Comparison of ENCODE assay signal across 1 cellular context in the genomic region with DNA sequence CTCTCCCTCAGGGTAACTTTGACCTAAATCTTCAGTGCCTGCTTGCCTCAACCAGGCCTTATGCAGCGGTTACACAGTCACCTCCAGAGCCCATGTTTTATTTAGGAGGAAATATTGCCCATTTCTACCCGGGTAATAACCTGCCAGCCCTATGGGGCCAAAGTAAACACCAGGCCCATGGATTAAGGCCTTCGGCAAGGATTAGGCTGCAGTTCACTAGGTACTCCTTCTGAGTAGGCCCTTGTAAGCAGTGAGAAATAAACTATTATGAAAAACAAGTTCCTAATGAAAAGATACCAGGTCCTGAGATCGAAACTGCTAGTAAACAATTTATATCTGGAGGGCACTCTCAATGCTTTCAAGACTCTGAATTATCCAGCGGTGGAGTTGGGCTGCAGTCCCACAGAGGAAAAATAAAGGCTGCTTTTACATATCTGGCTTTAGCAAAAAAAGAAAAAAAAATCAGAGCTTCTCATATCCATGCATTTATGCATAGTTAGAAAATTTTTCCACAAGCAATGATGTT.
TF ChIP-seq lines count a peak whose summit lies in the region.

No MANE protein-coding gene starts in this region.

TF ChIP-seq in endothelial cell of umbilical vein, 7 proteins besides CTCF, POLR2A, EP300 and RAD21:
- no peak for TF ChIP-seq FOS (IDR thresholded peaks at IDR 0.05; ENCODE audit: borderline replicate concordance, insufficient read depth, low read length)
- TF ChIP-seq POLR2AphosphoS5 (IDR thresholded peaks at IDR 0.05; ENCODE audit: insufficient read depth, low read depth, low read length) = no peak
- no peak for TF ChIP-seq EZH2 (IDR thresholded peaks at IDR 0.05; ENCODE audit: borderline replicate concordance, low read depth, low read length, severe bottlenecking)
- no peak for TF ChIP-seq GATA2 (IDR thresholded peaks at IDR 0.05; ENCODE audit: insufficient read depth, insufficient read length, low read depth, low read length)
- TF ChIP-seq MYC (IDR thresholded peaks at IDR 0.05; ENCODE audit: low read depth, low read length) = no peak
- no peak for TF ChIP-seq JUN (IDR thresholded peaks at IDR 0.05; ENCODE audit: borderline replicate concordance, insufficient read depth, insufficient read length, low read depth)
- TF ChIP-seq, protein P1, sequence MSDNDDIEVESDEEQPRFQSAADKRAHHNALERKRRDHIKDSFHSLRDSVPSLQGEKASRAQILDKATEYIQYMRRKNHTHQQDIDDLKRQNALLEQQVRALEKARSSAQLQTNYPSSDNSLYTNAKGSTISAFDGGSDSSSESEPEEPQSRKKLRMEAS (IDR thresholded peaks at IDR 0.05; ENCODE audit: insufficient read depth, insufficient read length) = no peak
